11 cellular contexts compared by ENCODE assay signal in genomic region chr21:46284722-46285121, GRCh38. TPM values are rescaled to one million over a fixed set of nuclear protein-coding genes. Genes with fewer than 3 reads are reported as not detected.
A peak's percentile ranks its signal among the peaks of the same experiment; 100 is the strongest.
DNase-seq lines count a peak whose midpoint lies in the region; ATAC-seq, FAIRE-seq and TF ChIP-seq lines count a peak whose summit lies in the region.
"Had no signal": no experiment of that assay in that cellular context is flagged by ENCODE, and none has a peak within 500 bp of the region (broad histone marks: within the 10 kb centered on the region; RNA-seq: fewer than 3 reads in every experiment).

No MANE protein-coding gene starts in this region.

- peaks cover 33% of the 10 kb centered on the region for H3K4me1 Mint-ChIP-seq in activated naive CD8-positive, alpha-beta T cell treated with anti-CD3 and anti-CD28 coated beads for 36 hours

- H3K36me3 Mint-ChIP-seq in activated naive CD8-positive, alpha-beta T cell treated with anti-CD3 and anti-CD28 coated beads for 36 hours, result peaks cover 37% of the 10 kb centered on the region

- H3K4me3 Mint-ChIP-seq in activated naive CD8-positive, alpha-beta T cell treated with anti-CD3 and anti-CD28 coated beads for 36 hours, result peak overlapping the region; percentile 95

- intact Hi-C loops in HepG2 (cut with micrococcal nuclease; ENCODE audit: unreplicated experiment) (loop anchor here (10.0 kb wide), 1 partner anchor 60 kb away; the partner anchor contains the start of gene LSS), right lobe of liver (cut with DNase I) (no loop called here), lower lobe of right lung (cut with DNase I) (no loop called here)

- peaks cover 62% of the 10 kb centered on the region for H3K4me1 ChIP-seq in HepG2 (ENCODE audit: insufficient read depth, low read length)
- peaks cover 1 to 34% (median 15%) of the 10 kb centered on the region in 4 donors for H3K4me1 ChIP-seq in right lobe of liver
- H3K4me1 ChIP-seq in lower lobe of right lung, result peaks cover 67% of the 10 kb centered on the region

- no peaks in the 10 kb centered on the region for H3K27me3 Mint-ChIP-seq in activated naive CD8-positive, alpha-beta T cell treated with anti-CD3 and anti-CD28 coated beads for 36 hours

- peak overlapping the region; percentile 97 for H3K27ac Mint-ChIP-seq in activated naive CD8-positive, alpha-beta T cell treated with anti-CD3 and anti-CD28 coated beads for 36 hours

- H3K4me3 ChIP-seq in HepG2 (replicated peaks in 1 of 3; ENCODE audit: insufficient read depth in 1 of 3, low read depth in 2 of 3, low read length in 3 of 3) (peak overlapping the region; percentile 2 to 98 (median 84); a peak in 5 of 6 replicates), right lobe of liver (no peak overlapping the region), lower lobe of right lung (peak overlapping the region; percentile 96)
- H3K4me3 ChIP-seq: mucosa of descending colon had no signal

- H3K9ac ChIP-seq in HepG2 (ENCODE audit: insufficient read depth, low read depth, low read length), result peak overlapping the region; percentile 92; the same call in 1 of the 2 replicates

- BruUV-seq in HepG2 (replicated peaks; lab: Mats Ljungman, UMichigan), result no TSS peak

- TF ChIP-seq POLR2A in HepG2 (IDR thresholded peaks at IDR 0.05; ENCODE audit: insufficient read depth in 1 of 2, low read depth in 2 of 2, low read length in 2 of 2), result no peak
- TF ChIP-seq POLR2A in right lobe of liver (IDR thresholded peaks at IDR 0.05), result no peak

- peak overlapping the region; percentile 95 for H3K27ac ChIP-seq in HepG2 (ENCODE audit: extremely low read length, insufficient read depth, low read length)
- H3K27ac ChIP-seq in right lobe of liver, result no peak overlapping the region
- H3K27ac ChIP-seq in lower lobe of right lung, result peak overlapping the region; percentile 97

- in situ Hi-C loops in HepG2 (cut with HindIII; ENCODE audit: extremely low pct_ligation_motif_present, low pct_unique_long_range_greater_than_20kb), result loop anchor here (5.0 to 10.0 kb wide), 2 partner anchors 38 to 310 kb away; partner anchors contain the start of genes C21orf58 and PCNT

- POLR2A ChIA-PET in HepG2 (lab: Yijun Ruan, JAX), result interaction anchor here (1.6 kb wide), 1 partner anchor 11 kb away, joined by 5 read pairs; no protein-coding TSS in a partner anchor

- no peak for TF ChIP-seq CTCF in HepG2 (CRISPR knock-in tag; IDR thresholded peaks at IDR 0.05)
- no peak for TF ChIP-seq CTCF in right lobe of liver (IDR thresholded peaks at IDR 0.05)
- no peak for TF ChIP-seq CTCF in lower lobe of right lung (IDR thresholded peaks at IDR 0.05)

- H3K4me2 ChIP-seq in HepG2 (ENCODE audit: low read depth, low read length), result peak overlapping the region; percentile 78

- DNase-seq in HepG2 (ENCODE audit: low spot score) (no peak), right lobe of liver (no peak), lower lobe of right lung (no peak), pons (ENCODE audit: low spot score) (no peak), putamen (ENCODE audit: low spot score) (no peak)
- no peak for DNase-seq in activated naive CD8-positive, alpha-beta T cell treated with anti-CD3 and anti-CD28 coated beads for 36 hours
- DNase-seq: activated effector memory CD4-positive, alpha-beta T cell treated with anti-CD3 and anti-CD28 coated beads, Interleukin-2, amount 50 U/mL, for 16 hours; NCI-H524 treated with DMSO at 0.1 percent for 48 hours had no signal

- ATAC-seq in HepG2, result no peak
- ATAC-seq in right lobe of liver, result no peak
- ATAC-seq in lower lobe of right lung, result no peak
- ATAC-seq in esophagus mucosa, result no peak
- no peak for ATAC-seq in GM18909 (IDR thresholded peaks at IDR 0.05; ENCODE audit: poor library complexity, unreplicated experiment)

- H3K9me3 ChIP-seq in HepG2 (ENCODE audit: low read length) (no peaks in the 10 kb centered on the region), right lobe of liver (no peaks in the 10 kb centered on the region), lower lobe of right lung (no peaks in the 10 kb centered on the region)
- H3K9me3 ChIP-seq: mucosa of descending colon had no signal

- H3K36me3 ChIP-seq in HepG2 (replicated peaks in 1 of 2; ENCODE audit: control insufficient read depth in 1 of 2, insufficient read depth in 2 of 2, low read length in 2 of 2) (peaks cover 2 to 18% of the 10 kb centered on the region in 2 experiments), right lobe of liver (peaks cover 0 to 31% (median 12%) of the 10 kb centered on the region in 4 donors), lower lobe of right lung (peaks cover 47% of the 10 kb centered on the region)

- 89% methylated on average over 1 of the region's 1 CpG for WGBS in HepG2 (ENCODE audit: low lambda C conversion rate)
- 100% methylated on average over 1 of the region's 1 CpG for WGBS in right lobe of liver (ENCODE audit: insufficient coverage, low coverage, low lambda C conversion rate, missing lambda C conversion rate)

- H3K9me3 Mint-ChIP-seq in activated naive CD8-positive, alpha-beta T cell treated with anti-CD3 and anti-CD28 coated beads for 36 hours, result no peaks in the 10 kb centered on the region

- TF ChIP-seq EP300 in HepG2 (IDR thresholded peaks at IDR 0.05; ENCODE audit: low read depth in 2 of 2, low read length in 2 of 2) (no peak), HepG2 (CRISPR knock-in tag; IDR thresholded peaks at IDR 0.05; ENCODE audit: borderline replicate concordance) (no peak)

- H2AFZ ChIP-seq in HepG2 (ENCODE audit: low read length), result no peak overlapping the region

- H3K27me3 ChIP-seq in HepG2 (ENCODE audit: control insufficient read depth in 1 of 2, insufficient read depth in 2 of 2, low read length in 2 of 2) (no peaks in the 10 kb centered on the region; a peak in 1 of 5 replicates), right lobe of liver (no peaks in the 10 kb centered on the region), lower lobe of right lung (ENCODE audit: low read depth) (no peaks in the 10 kb centered on the region)

- TF ChIP-seq RAD21 in HepG2 (CRISPR knock-in tag; IDR thresholded peaks at IDR 0.05), result no peak

- H3K79me2 ChIP-seq in HepG2 (ENCODE audit: insufficient read depth, low read length), result peaks cover 46% of the 10 kb centered on the region

- FAIRE-seq in HepG2 (lab: Jason Lieb, UNC), result no peak

- peaks cover 8% of the 10 kb centered on the region; the same call in 1 of the 2 replicates for H4K20me1 ChIP-seq in HepG2 (ENCODE audit: insufficient read depth, low read length)

- CTCF ChIA-PET in HepG2 (lab: Yijun Ruan, JAX; ENCODE audit: low intra/inter-chr PET ratio, low total read pairs), result no interaction called here

RNA-seq across cellular contexts. Expression of gene MCM3AP, which starts 0.7 kb away (rescaled TPM):
- total RNA-seq in HepG2 (2016; rRNA removed; fragmentation: Illumina TruSeq; extraction: Trizol) (54.7 and 63.5 TPM in 2 replicates), right lobe of liver (10 to 100 TPM; 34.4 to 44.6 (median 40.7) TPM), lower lobe of right lung (96.2 TPM), esophagus mucosa (53.6 TPM)
- 6.1 and 8.7 TPM in 2 replicates for total RNA-seq in HepG2 (2016; cell fraction: cytosol; rRNA removed; fragmentation: Illumina TruSeq; extraction: Trizol; ENCODE audit: low read depth)
- 52.6 and 60.2 TPM in 2 replicates for total RNA-seq in HepG2 (2016; cell fraction: insoluble cytoplasmic fraction; rRNA removed; fragmentation: Illumina TruSeq; extraction: Trizol)
- total RNA-seq in HepG2 (2016; cell fraction: membrane; rRNA removed; fragmentation: Illumina TruSeq; extraction: Trizol), result 16.9 and 20.2 TPM in 2 replicates
- 60.4 and 72.1 TPM in 2 replicates for total RNA-seq in HepG2 (2016; cell fraction: nucleus; rRNA removed; fragmentation: Illumina TruSeq; extraction: Trizol)
- 27.0 and 31.6 TPM in 2 replicates for polyA plus RNA-seq in HepG2 (2011; rRNA removed)
- polyA plus RNA-seq in HepG2 (2011; cell fraction: cytosol; rRNA removed), result 18.8 and 21.4 TPM in 2 replicates
- 115 TPM in 2 replicates for polyA plus RNA-seq in HepG2 (2011; cell fraction: nucleus; rRNA removed)
- 35.0 and 42.0 TPM in 2 replicates for polyA plus RNA-seq in HepG2 (2012)
- 2.1 and 2.9 TPM in 2 replicates for polyA plus RNA-seq in HepG2 (2016; cell fraction: cytosol; fragmentation: Illumina TruSeq; extraction: Trizol; ENCODE audit: low read depth)
- polyA plus RNA-seq in HepG2 (2016; cell fraction: insoluble cytoplasmic fraction; fragmentation: Illumina TruSeq; extraction: Trizol; ENCODE audit: low read depth), result 37.3 and 48.4 TPM in 2 replicates
- 4.8 and 5.8 TPM in 2 replicates for polyA plus RNA-seq in HepG2 (2016; cell fraction: membrane; fragmentation: Illumina TruSeq; extraction: Trizol; ENCODE audit: low read depth)
- 136 and 140 TPM in 2 replicates for polyA plus RNA-seq in HepG2 (2016; cell fraction: nucleus; fragmentation: Illumina TruSeq; extraction: Trizol; ENCODE audit: insufficient read depth, low read depth)
- polyA minus RNA-seq in HepG2 (2011; rRNA and poly(A)+ RNA removed; ENCODE audit: low replicate concordance), result 55.5 and 59.3 TPM in 2 replicates
- 42.6 and 43.4 TPM in 2 replicates for polyA minus RNA-seq in HepG2 (2011; cell fraction: cytosol; rRNA and poly(A)+ RNA removed)
- 105 and 113 TPM in 2 replicates for polyA minus RNA-seq in HepG2 (2011; cell fraction: nucleus; rRNA and poly(A)+ RNA removed)
- 100 to 1,000 TPM; 112 to 117 TPM for total RNA-seq in activated naive CD8-positive, alpha-beta T cell treated with anti-CD3 and anti-CD28 coated beads for 36 hours

RNA-seq across cellular contexts. Expression of gene YBEY, which starts 1.4 kb away (rescaled TPM):
- total RNA-seq in HepG2 (2016; rRNA removed; fragmentation: Illumina TruSeq; extraction: Trizol), result 6.5 and 8.9 TPM in 2 replicates
- 2.8 and 4.9 TPM in 2 replicates for total RNA-seq in HepG2 (2016; cell fraction: cytosol; rRNA removed; fragmentation: Illumina TruSeq; extraction: Trizol; ENCODE audit: low read depth)
- 6.7 and 7.5 TPM in 2 replicates for total RNA-seq in HepG2 (2016; cell fraction: insoluble cytoplasmic fraction; rRNA removed; fragmentation: Illumina TruSeq; extraction: Trizol)
- total RNA-seq in HepG2 (2016; cell fraction: membrane; rRNA removed; fragmentation: Illumina TruSeq; extraction: Trizol), result 4.8 and 5.5 TPM in 2 replicates
- 5.0 and 6.0 TPM in 2 replicates for total RNA-seq in HepG2 (2016; cell fraction: nucleus; rRNA removed; fragmentation: Illumina TruSeq; extraction: Trizol)
- polyA plus RNA-seq in HepG2 (2011; rRNA removed), result 8.3 and 8.9 TPM in 2 replicates
- 6.4 and 8.2 TPM in 2 replicates for polyA plus RNA-seq in HepG2 (2011; cell fraction: cytosol; rRNA removed)
- 9.0 and 12.5 TPM in 2 replicates for polyA plus RNA-seq in HepG2 (2011; cell fraction: nucleus; rRNA removed)
- polyA plus RNA-seq in HepG2 (2012), result 7.7 and 8.4 TPM in 2 replicates
- 2.9 and 3.8 TPM in 2 replicates for polyA plus RNA-seq in HepG2 (2016; cell fraction: cytosol; fragmentation: Illumina TruSeq; extraction: Trizol; ENCODE audit: low read depth)
- 7.5 and 8.5 TPM in 2 replicates for polyA plus RNA-seq in HepG2 (2016; cell fraction: insoluble cytoplasmic fraction; fragmentation: Illumina TruSeq; extraction: Trizol; ENCODE audit: low read depth)
- 3.3 and 4.2 TPM in 2 replicates for polyA plus RNA-seq in HepG2 (2016; cell fraction: membrane; fragmentation: Illumina TruSeq; extraction: Trizol; ENCODE audit: low read depth)
- polyA plus RNA-seq in HepG2 (2016; cell fraction: nucleus; fragmentation: Illumina TruSeq; extraction: Trizol; ENCODE audit: insufficient read depth, low read depth), result 10.1 and 10.6 TPM in 2 replicates
- polyA minus RNA-seq in HepG2 (2011; rRNA and poly(A)+ RNA removed; ENCODE audit: low replicate concordance), result 4.6 and 9.6 TPM in 2 replicates
- polyA minus RNA-seq in HepG2 (2011; cell fraction: cytosol; rRNA and poly(A)+ RNA removed), result 1.9 and 3.3 TPM in 2 replicates
- polyA minus RNA-seq in HepG2 (2011; cell fraction: nucleus; rRNA and poly(A)+ RNA removed), result 14.9 and 15.4 TPM in 2 replicates
- total RNA-seq in right lobe of liver, result 10 to 100 TPM in 2 of 6 experiments, 1 to 10 TPM in 4; 6.3 to 16.0 (median 7.3) TPM
- total RNA-seq in activated naive CD8-positive, alpha-beta T cell treated with anti-CD3 and anti-CD28 coated beads for 36 hours, result 10 to 100 TPM; 12.1 to 14.3 TPM
- 20.4 TPM for total RNA-seq in lower lobe of right lung
- total RNA-seq in esophagus mucosa, result 11.9 TPM

RNA-seq across cellular contexts. Expression of gene C21orf58, which starts 38.9 kb away (rescaled TPM):
- total RNA-seq in HepG2 (2016; rRNA removed; fragmentation: Illumina TruSeq; extraction: Trizol) (3.3 and 6.8 TPM in 2 replicates), right lobe of liver (1 to 10 TPM in 5 of 6 experiments, under 1 TPM in 1; 1.00 to 2.4 (median 1.4) TPM), lower lobe of right lung (9.5 TPM), esophagus mucosa (4.7 TPM)
- total RNA-seq in HepG2 (2016; cell fraction: cytosol; rRNA removed; fragmentation: Illumina TruSeq; extraction: Trizol; ENCODE audit: low read depth), result 5.2 and 5.5 TPM in 2 replicates
- total RNA-seq in HepG2 (2016; cell fraction: insoluble cytoplasmic fraction; rRNA removed; fragmentation: Illumina TruSeq; extraction: Trizol), result 2.2 and 7.3 TPM in 2 replicates
- total RNA-seq in HepG2 (2016; cell fraction: membrane; rRNA removed; fragmentation: Illumina TruSeq; extraction: Trizol), result 4.4 and 5.0 TPM in 2 replicates
- 7.9 and 14.5 TPM in 2 replicates for total RNA-seq in HepG2 (2016; cell fraction: nucleus; rRNA removed; fragmentation: Illumina TruSeq; extraction: Trizol)
- 3.2 and 3.5 TPM in 2 replicates for polyA plus RNA-seq in HepG2 (2011; rRNA removed)
- 0.99 and 1.6 TPM in 2 replicates for polyA plus RNA-seq in HepG2 (2011; cell fraction: cytosol; rRNA removed)
- polyA plus RNA-seq in HepG2 (2011; cell fraction: nucleus; rRNA removed), result 17.6 and 27.7 TPM in 2 replicates
- polyA plus RNA-seq in HepG2 (2012), result 1.3 and 2.8 TPM in 2 replicates
- 0.69 and 0.97 TPM in 2 replicates for polyA plus RNA-seq in HepG2 (2016; cell fraction: cytosol; fragmentation: Illumina TruSeq; extraction: Trizol; ENCODE audit: low read depth)
- polyA plus RNA-seq in HepG2 (2016; cell fraction: insoluble cytoplasmic fraction; fragmentation: Illumina TruSeq; extraction: Trizol; ENCODE audit: low read depth), result 1.4 and 2.3 TPM in 2 replicates
- polyA plus RNA-seq in HepG2 (2016; cell fraction: membrane; fragmentation: Illumina TruSeq; extraction: Trizol; ENCODE audit: low read depth), result 1.4 and 1.5 TPM in 2 replicates
- 19.1 and 20.8 TPM in 2 replicates for polyA plus RNA-seq in HepG2 (2016; cell fraction: nucleus; fragmentation: Illumina TruSeq; extraction: Trizol; ENCODE audit: insufficient read depth, low read depth)
- polyA minus RNA-seq in HepG2 (2011; rRNA and poly(A)+ RNA removed; ENCODE audit: low replicate concordance), result 12.3 and 40.6 TPM in 2 replicates
- polyA minus RNA-seq in HepG2 (2011; cell fraction: cytosol; rRNA and poly(A)+ RNA removed), result 2.3 and 2.5 TPM in 2 replicates
- 11.2 and 15.3 TPM in 2 replicates for polyA minus RNA-seq in HepG2 (2011; cell fraction: nucleus; rRNA and poly(A)+ RNA removed)
- total RNA-seq in activated naive CD8-positive, alpha-beta T cell treated with anti-CD3 and anti-CD28 coated beads for 36 hours, result 10 to 100 TPM; 16.5 to 17.0 TPM

RNA-seq across cellular contexts. Expression of gene PCNT, which starts 39.2 kb away (rescaled TPM):
- total RNA-seq in HepG2 (2016; rRNA removed; fragmentation: Illumina TruSeq; extraction: Trizol) (12.2 and 12.4 TPM in 2 replicates), right lobe of liver (10 to 100 TPM in 5 of 6 experiments, 1 to 10 TPM in 1; 9.9 to 18.2 (median 14.1) TPM), lower lobe of right lung (36.5 TPM), esophagus mucosa (18.1 TPM)
- 11.8 and 13.7 TPM in 2 replicates for total RNA-seq in HepG2 (2016; cell fraction: cytosol; rRNA removed; fragmentation: Illumina TruSeq; extraction: Trizol; ENCODE audit: low read depth)
- 9.9 and 13.1 TPM in 2 replicates for total RNA-seq in HepG2 (2016; cell fraction: insoluble cytoplasmic fraction; rRNA removed; fragmentation: Illumina TruSeq; extraction: Trizol)
- 6.9 and 8.5 TPM in 2 replicates for total RNA-seq in HepG2 (2016; cell fraction: membrane; rRNA removed; fragmentation: Illumina TruSeq; extraction: Trizol)
- total RNA-seq in HepG2 (2016; cell fraction: nucleus; rRNA removed; fragmentation: Illumina TruSeq; extraction: Trizol), result 24.8 and 28.6 TPM in 2 replicates
- polyA plus RNA-seq in HepG2 (2011; rRNA removed), result 5.6 and 7.4 TPM in 2 replicates
- 2.5 and 3.7 TPM in 2 replicates for polyA plus RNA-seq in HepG2 (2011; cell fraction: cytosol; rRNA removed)
- 25.9 and 37.1 TPM in 2 replicates for polyA plus RNA-seq in HepG2 (2011; cell fraction: nucleus; rRNA removed)
- 6.5 and 6.9 TPM in 2 replicates for polyA plus RNA-seq in HepG2 (2012)
- polyA plus RNA-seq in HepG2 (2016; cell fraction: cytosol; fragmentation: Illumina TruSeq; extraction: Trizol; ENCODE audit: low read depth), result 1.0 and 1.4 TPM in 2 replicates
- polyA plus RNA-seq in HepG2 (2016; cell fraction: insoluble cytoplasmic fraction; fragmentation: Illumina TruSeq; extraction: Trizol; ENCODE audit: low read depth), result 8.8 and 9.4 TPM in 2 replicates
- 1.3 and 2.7 TPM in 2 replicates for polyA plus RNA-seq in HepG2 (2016; cell fraction: membrane; fragmentation: Illumina TruSeq; extraction: Trizol; ENCODE audit: low read depth)
- 46.6 and 55.1 TPM in 2 replicates for polyA plus RNA-seq in HepG2 (2016; cell fraction: nucleus; fragmentation: Illumina TruSeq; extraction: Trizol; ENCODE audit: insufficient read depth, low read depth)
- polyA minus RNA-seq in HepG2 (2011; rRNA and poly(A)+ RNA removed; ENCODE audit: low replicate concordance), result 31.0 and 75.2 TPM in 2 replicates
- 4.6 and 7.0 TPM in 2 replicates for polyA minus RNA-seq in HepG2 (2011; cell fraction: cytosol; rRNA and poly(A)+ RNA removed)
- 17.2 and 19.3 TPM in 2 replicates for polyA minus RNA-seq in HepG2 (2011; cell fraction: nucleus; rRNA and poly(A)+ RNA removed)
- 10 to 100 TPM; 49.4 to 53.4 TPM for total RNA-seq in activated naive CD8-positive, alpha-beta T cell treated with anti-CD3 and anti-CD28 coated beads for 36 hours

RNA-seq across cellular contexts. Expression of gene LSS, which starts 56.1 kb away (rescaled TPM):
- total RNA-seq in HepG2 (2016; rRNA removed; fragmentation: Illumina TruSeq; extraction: Trizol) (73.5 and 113 TPM in 2 replicates), right lobe of liver (100 to 1,000 TPM in 1 of 6 experiments, 10 to 100 TPM in 5; 37.0 to 103 (median 59.6) TPM), lower lobe of right lung (91.0 TPM), esophagus mucosa (92.6 TPM)
- 7.3 and 7.8 TPM in 2 replicates for total RNA-seq in HepG2 (2016; cell fraction: cytosol; rRNA removed; fragmentation: Illumina TruSeq; extraction: Trizol; ENCODE audit: low read depth)
- total RNA-seq in HepG2 (2016; cell fraction: insoluble cytoplasmic fraction; rRNA removed; fragmentation: Illumina TruSeq; extraction: Trizol), result 62.4 and 115 TPM in 2 replicates
- 31.7 and 32.0 TPM in 2 replicates for total RNA-seq in HepG2 (2016; cell fraction: membrane; rRNA removed; fragmentation: Illumina TruSeq; extraction: Trizol)
- 138 and 169 TPM in 2 replicates for total RNA-seq in HepG2 (2016; cell fraction: nucleus; rRNA removed; fragmentation: Illumina TruSeq; extraction: Trizol)
- polyA plus RNA-seq in HepG2 (2011; rRNA removed), result 72.6 and 182 TPM in 2 replicates
- polyA plus RNA-seq in HepG2 (2011; cell fraction: cytosol; rRNA removed), result 29.6 and 35.0 TPM in 2 replicates
- polyA plus RNA-seq in HepG2 (2011; cell fraction: nucleus; rRNA removed), result 771 and 1,172 TPM in 2 replicates
- polyA plus RNA-seq in HepG2 (2012), result 69.9 and 111 TPM in 2 replicates
- 5.3 and 5.5 TPM in 2 replicates for polyA plus RNA-seq in HepG2 (2016; cell fraction: cytosol; fragmentation: Illumina TruSeq; extraction: Trizol; ENCODE audit: low read depth)
- polyA plus RNA-seq in HepG2 (2016; cell fraction: insoluble cytoplasmic fraction; fragmentation: Illumina TruSeq; extraction: Trizol; ENCODE audit: low read depth), result 44.5 and 58.2 TPM in 2 replicates
- polyA plus RNA-seq in HepG2 (2016; cell fraction: membrane; fragmentation: Illumina TruSeq; extraction: Trizol; ENCODE audit: low read depth), result 14.1 and 14.6 TPM in 2 replicates
- polyA plus RNA-seq in HepG2 (2016; cell fraction: nucleus; fragmentation: Illumina TruSeq; extraction: Trizol; ENCODE audit: insufficient read depth, low read depth), result 296 and 309 TPM in 2 replicates
- 67.2 and 95.6 TPM in 2 replicates for polyA minus RNA-seq in HepG2 (2011; rRNA and poly(A)+ RNA removed; ENCODE audit: low replicate concordance)
- 16.2 and 25.1 TPM in 2 replicates for polyA minus RNA-seq in HepG2 (2011; cell fraction: cytosol; rRNA and poly(A)+ RNA removed)
- 66.3 and 114 TPM in 2 replicates for polyA minus RNA-seq in HepG2 (2011; cell fraction: nucleus; rRNA and poly(A)+ RNA removed)
- total RNA-seq in activated naive CD8-positive, alpha-beta T cell treated with anti-CD3 and anti-CD28 coated beads for 36 hours, result 10 to 100 TPM; 15.8 to 16.7 TPM

Comparison
In these comparisons a context has a peak if more than half of its experiments do, and no peak if none do; other contexts are left out.
1. H3K27ac ChIP-seq: peak in HepG2 (single experiment) and lower lobe of right lung (single experiment); none in right lobe of liver (0 of 3).
2. H3K4me3 ChIP-seq: peak in HepG2 (3 of 3) and lower lobe of right lung (single experiment); none in right lobe of liver (0 of 3).